ENCODE assay signal across 8 cellular contexts in the genomic region with DNA sequence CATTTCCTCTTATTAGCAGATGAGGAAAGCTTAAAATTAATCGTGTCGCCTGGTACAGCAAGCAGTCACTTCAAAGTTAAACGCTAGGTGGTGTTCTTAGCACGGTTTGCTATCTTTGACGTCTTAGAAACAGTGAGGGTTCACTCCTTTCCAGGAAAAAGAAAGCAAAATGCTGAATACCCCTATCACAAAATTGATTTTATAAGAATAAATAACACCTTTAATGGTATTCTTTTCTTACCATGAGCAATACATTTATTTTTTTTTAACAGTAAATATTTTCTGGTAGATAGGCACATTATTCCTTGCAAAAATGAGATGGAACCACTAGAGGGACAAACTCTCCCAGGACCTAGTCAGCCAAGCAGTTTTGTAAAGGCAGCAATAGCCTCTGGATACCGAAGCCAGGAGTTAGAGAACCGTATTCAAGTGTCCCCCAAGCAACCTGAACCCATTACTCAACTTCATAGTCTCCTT.
A peak's percentile ranks its signal among the peaks of the same experiment; 100 is the strongest.
DNase-seq lines count a peak whose midpoint lies in the region; ATAC-seq lines count a peak whose summit lies in the region.
"Had no signal": no experiment of that assay in that cellular context is flagged by ENCODE, and none has a peak within 500 bp of the region (broad histone marks: within the 10 kb centered on the region; RNA-seq: fewer than 3 reads in every experiment).

No MANE protein-coding gene starts in this region.

- no peak overlapping the region for H3K27ac Mint-ChIP-seq in T-helper 17 cell
- H3K27ac Mint-ChIP-seq: activated naive CD8-positive, alpha-beta T cell treated with anti-CD3 and anti-CD28 coated beads, Interleukin-2, amount 10 ng/mL, durations not matched to agents 7 days and 5 days had no signal

- ATAC-seq in T-helper 17 cell (peak; percentile 59), HG02840 (IDR thresholded peaks at IDR 0.05; ENCODE audit: low FRiP score, unreplicated experiment) (no peak)

- no peaks in the 10 kb centered on the region for H3K9me3 ChIP-seq in T-helper 17 cell (ENCODE audit: control insufficient read depth, low read length, poor library complexity, severe bottlenecking)

- DNase-seq in GM04504 (ENCODE audit: low read depth) (peak; percentile 18), H4 (ENCODE audit: low spot score) (peak; percentile 53), NCI-H146 (lab: John Stamatoyannopoulos, UW) (peak; percentile 13), T-helper 17 cell (no peak), foreskin melanocyte (peak; percentile 62), pulmonary artery endothelial cell (ENCODE audit: low read depth, low spot score) (peak; percentile 26)
- DNase-seq: activated naive CD8-positive, alpha-beta T cell treated with anti-CD3 and anti-CD28 coated beads, Interleukin-2, amount 10 ng/mL, durations not matched to agents 7 days and 5 days had no signal

- no peak overlapping the region for H3K4me3 Mint-ChIP-seq in T-helper 17 cell
- H3K4me3 Mint-ChIP-seq: activated naive CD8-positive, alpha-beta T cell treated with anti-CD3 and anti-CD28 coated beads, Interleukin-2, amount 10 ng/mL, durations not matched to agents 7 days and 5 days had no signal

- peaks cover 22% of the 10 kb centered on the region for H3K27me3 Mint-ChIP-seq in T-helper 17 cell

- no peaks in the 10 kb centered on the region for H3K4me1 Mint-ChIP-seq in T-helper 17 cell
- H3K4me1 Mint-ChIP-seq: activated naive CD8-positive, alpha-beta T cell treated with anti-CD3 and anti-CD28 coated beads, Interleukin-2, amount 10 ng/mL, durations not matched to agents 7 days and 5 days had no signal

- no peaks in the 10 kb centered on the region for H3K36me3 Mint-ChIP-seq in T-helper 17 cell (ENCODE audit: low read depth)
- H3K36me3 Mint-ChIP-seq: activated naive CD8-positive, alpha-beta T cell treated with anti-CD3 and anti-CD28 coated beads, Interleukin-2, amount 10 ng/mL, durations not matched to agents 7 days and 5 days had no signal

Comparison
In these comparisons a context has a peak if more than half of its experiments do, and no peak if none do; other contexts are left out.
1. DNase-seq: peak in GM04504 (single experiment), H4 (single experiment), NCI-H146 (single experiment), foreskin melanocyte (single experiment) and pulmonary artery endothelial cell (single experiment); none in T-helper 17 cell (0 of 3).